In genomic region chr12:117038023-117038680, GRCh38 we compare ENCODE assay signal across 11 cellular contexts.
"Had no signal": no experiment of that assay in that cellular context is flagged by ENCODE, and none has a peak within 500 bp of the region (broad histone marks: within the 10 kb centered on the region; RNA-seq: fewer than 3 reads in every experiment).

No MANE protein-coding gene starts in this region.

- H3K4me3 ChIP-seq: esophagus squamous epithelium, lung, suprapubic skin, transverse colon had no signal

- H3K27ac ChIP-seq: esophagus squamous epithelium, suprapubic skin, transverse colon, WERI-Rb-1 had no signal

- H3K9me3 ChIP-seq: esophagus squamous epithelium, suprapubic skin, transverse colon had no signal

- H3K36me3 ChIP-seq: esophagus squamous epithelium, suprapubic skin, transverse colon, WERI-Rb-1 had no signal

- DNase-seq: activated CD4-positive, alpha-beta T cell treated with anti-CD3 and anti-CD28 coated beads, Interleukin-2, amount 50 U/mL, for 4 hours; activated gamma-delta T cell treated with Interleukin-2 at 50 U/mL for 16 hours; activated T-cell treated with anti-CD3 and anti-CD28 coated beads for 4 hours; dermis blood vessel endothelial cell; effector memory CD4-positive, alpha-beta T cell; esophagus squamous epithelium; T-helper 2 cell; transverse colon; WERI-Rb-1 had no signal
